8 cellular contexts compared by ENCODE assay signal in genomic region chr1:234720709-234721436, GRCh38.
DNase-seq lines count a peak whose midpoint lies in the region; ATAC-seq and TF ChIP-seq lines count a peak whose summit lies in the region.
"Had no signal": no experiment of that assay in that cellular context is flagged by ENCODE, and none has a peak within 500 bp of the region (broad histone marks: within the 10 kb centered on the region; RNA-seq: fewer than 3 reads in every experiment).

No MANE protein-coding gene starts in this region.

- peaks cover 85% of the 10 kb centered on the region for H3K4me1 ChIP-seq in Loucy (ENCODE audit: insufficient read depth, low read length, poor library complexity, severe bottlenecking)
- H3K4me1 ChIP-seq in muscle layer of duodenum (ENCODE audit: control insufficient read depth in 1 of 2, insufficient read depth in 2 of 2, low read length in 2 of 2): peaks cover 46 to 90% of the 10 kb centered on the region in 2 donors
- H3K4me1 ChIP-seq in thoracic aorta (ENCODE audit: control insufficient read depth in 1 of 2, low read depth in 2 of 2): peaks cover 77 to 93% of the 10 kb centered on the region in 2 donors

- H3K27me3 ChIP-seq in Loucy (ENCODE audit: insufficient read depth, low read length, poor library complexity, severe bottlenecking): no peaks in the 10 kb centered on the region
- no peaks in the 10 kb centered on the region for H3K27me3 ChIP-seq in muscle layer of duodenum (ENCODE audit: low read depth, low read length)
- no peaks in the 10 kb centered on the region for H3K27me3 ChIP-seq in thoracic aorta (replicated peaks; ENCODE audit: insufficient read depth)

- H3K9me3 ChIP-seq in Loucy (ENCODE audit: insufficient read depth, low read depth, low read length) (no peaks in the 10 kb centered on the region), muscle layer of duodenum (ENCODE audit: control insufficient read depth in 1 of 2, low read length in 2 of 2) (no peaks in the 10 kb centered on the region), thoracic aorta (no peaks in the 10 kb centered on the region)

- no peak overlapping the region for H3K4me3 Mint-ChIP-seq in central memory CD8-positive, alpha-beta T cell

- H4K20me1 ChIP-seq in Loucy (ENCODE audit: insufficient read depth, low read length, poor library complexity, severe bottlenecking): no peaks in the 10 kb centered on the region

- H3K27me3 Mint-ChIP-seq in central memory CD8-positive, alpha-beta T cell: no peaks in the 10 kb centered on the region

- TF ChIP-seq CTCF in Loucy (conservative IDR thresholded peaks at IDR 0.05; ENCODE audit: low read length) (no peak), thoracic aorta (IDR thresholded peaks at IDR 0.05) (no peak)

- no peak for ATAC-seq in central memory CD8-positive, alpha-beta T cell (replicated peaks; ENCODE audit: extremely low read depth, poor library complexity, severe bottlenecking)
- ATAC-seq in thoracic aorta (ENCODE audit: insufficient number of reproducible peaks, low FRiP score, low read depth): no peak
- ATAC-seq in GM21576 (IDR thresholded peaks at IDR 0.05; ENCODE audit: unreplicated experiment): no peak

- H3K4me3 ChIP-seq in Loucy (ENCODE audit: low read length, poor library complexity, severe bottlenecking): no peak overlapping the region
- peak overlapping the region in 1 of 2 donors; percentile 17 for H3K4me3 ChIP-seq in muscle layer of duodenum (ENCODE audit: low read depth in 1 of 2, low read length in 2 of 2)
- H3K4me3 ChIP-seq in thoracic aorta: peak overlapping the region; percentile 44

- no peaks in the 10 kb centered on the region for H3K9me2 ChIP-seq in Loucy (replicated peaks; ENCODE audit: low read depth, low read length)

- H3K36me3 Mint-ChIP-seq in central memory CD8-positive, alpha-beta T cell (ENCODE audit: insufficient read depth): peaks cover 17% of the 10 kb centered on the region

- no peak for DNase-seq in central memory CD8-positive, alpha-beta T cell (ENCODE audit: low spot score in 2 of 2)
- no peak for DNase-seq in thoracic aorta (ENCODE audit: low spot score)
- DNase-seq in DMS153 (lab: John Stamatoyannopoulos, UW): no peak
- DNase-seq in foreskin melanocyte: no peak
- DNase-seq: activated CD4-positive, alpha-beta T cell treated with anti-CD3 and anti-CD28 coated beads, Interleukin-2, amount 50 U/mL, for 48 hours had no signal

- no peaks in the 10 kb centered on the region for H3K9me3 Mint-ChIP-seq in central memory CD8-positive, alpha-beta T cell

- peak overlapping the region; percentile 20 for H3K4me2 ChIP-seq in Loucy (ENCODE audit: low read depth, low read length, poor library complexity, severe bottlenecking)

- H3K79me2 ChIP-seq in Loucy (ENCODE audit: insufficient read depth, low read length): no peaks in the 10 kb centered on the region

- H3K4me1 Mint-ChIP-seq in central memory CD8-positive, alpha-beta T cell: peaks cover 37% of the 10 kb centered on the region

- H3K27ac ChIP-seq in muscle layer of duodenum (ENCODE audit: low read length): peak overlapping the region; percentile 98
- peak overlapping the region; percentile 93 to 97 for H3K27ac ChIP-seq in thoracic aorta

- H3K36me3 ChIP-seq in Loucy (ENCODE audit: insufficient read depth, low read length): no peaks in the 10 kb centered on the region
- H3K36me3 ChIP-seq in muscle layer of duodenum (ENCODE audit: control insufficient read depth in 1 of 2, insufficient read depth in 2 of 2, low read length in 2 of 2): peaks cover 0 to 5% of the 10 kb centered on the region in 2 donors
- H3K36me3 ChIP-seq in thoracic aorta: no peaks in the 10 kb centered on the region

- H3K27ac Mint-ChIP-seq in central memory CD8-positive, alpha-beta T cell (ENCODE audit: low read depth): peak overlapping the region; percentile 33

- H3K9ac ChIP-seq in Loucy (ENCODE audit: low read depth, low read length, poor library complexity, severe bottlenecking): peak overlapping the region; percentile 98

- H3F3A ChIP-seq in Loucy (ENCODE audit: low read depth): peaks cover 29% of the 10 kb centered on the region

- peak overlapping the region; percentile 21; the same call in 1 of the 2 replicates for H2AFZ ChIP-seq in Loucy (ENCODE audit: low read length)
